In genomic region chr2:184923751-184924150, GRCh38 we compare ENCODE assay signal across 28 cellular contexts.
DNase-seq lines count a peak whose midpoint lies in the region; ATAC-seq, FAIRE-seq and TF ChIP-seq lines count a peak whose summit lies in the region.
"Had no signal": no experiment of that assay in that cellular context is flagged by ENCODE, and none has a peak within 500 bp of the region (broad histone marks: within the 10 kb centered on the region; RNA-seq: fewer than 3 reads in every experiment).

No MANE protein-coding gene starts in this region.

- WGBS in A549 (ENCODE audit: missing lambda C conversion rate) = 9% methylated on average over 1 of the region's 1 CpG
- whole genome bisulfite sequencing in right cardiac atrium = 61% methylated on average over 1 of the region's 1 CpG
- WGBS in psoas muscle, 3 donors = 78 to 94% (median 84%) methylated on average over 1 of the region's 1 CpG

- ATAC-seq in A549 = no peak
- ATAC-seq in GM19035 (IDR thresholded peaks at IDR 0.05; ENCODE audit: unreplicated experiment) = no peak
- ATAC-seq in right cardiac atrium = no peak
- ATAC-seq in psoas muscle = no peak

- H3K27me3 ChIP-seq in right cardiac atrium (ENCODE audit: control insufficient read depth, insufficient read depth) (no peaks in the 10 kb centered on the region), psoas muscle (ENCODE audit: insufficient read depth in 3 of 3, low read length in 2 of 3) (no peaks in the 10 kb centered on the region)
- H3K27me3 ChIP-seq: SJSA1 had no signal

- DNase-seq in A549 (ENCODE audit: low read depth in 1 of 2, low spot score in 1 of 2) = no peak
- DNase-seq in HS-5 (ENCODE audit: low read depth) = peak; percentile 8
- DNase-seq in RKO (ENCODE audit: low spot score) = peak; percentile 33
- DNase-seq in fibroblast of peridontal ligament (ENCODE audit: extremely low read depth) = peak; percentile 6
- DNase-seq in NCI-H510A treated with DMSO at 0.1 percent for 48 hours (lab: John Stamatoyannopoulos, UW) = no peak
- no peak for DNase-seq in right cardiac atrium
- DNase-seq in psoas muscle = no peak
- DNase-seq: ACHN, Calu3, DMS153, DND-41, H9, KBM-7, MM.1S, NCI-H187, NCI-H2081 treated with DMSO at 0.1 percent for 48 hours, NCI-H2171, NCI-H345, NCI-H524 treated with DMSO at 0.1 percent for 48 hours, NCI-H774, PC-9, Right ventricle myocardium superior, RPMI8226 had no signal

- H3K4me3 ChIP-seq in A549 (no peak overlapping the region), right cardiac atrium (ENCODE audit: low read length) (no peak overlapping the region), psoas muscle (no peak overlapping the region)
- H3K4me3 ChIP-seq: PC-9, SJSA1 had no signal

- H3K4me2 ChIP-seq in A549 = no peak overlapping the region
- H3K4me2 ChIP-seq: PC-9 had no signal

- H3K4me1 ChIP-seq in A549 (no peaks in the 10 kb centered on the region), right cardiac atrium (ENCODE audit: control insufficient read depth, insufficient read depth, low read length) (no peaks in the 10 kb centered on the region), psoas muscle (no peaks in the 10 kb centered on the region)

- intact Hi-C loops in right cardiac atrium (cut with DNase I) (no loop called here), psoas muscle (cut with DNase I) (no loop called here)

- POLR2A ChIA-PET in A549 (lab: Yijun Ruan, JAX) = no interaction called here

- TF ChIP-seq POLR2A in A549 (IDR thresholded peaks at IDR 0.05; ENCODE audit: low read length) = no peak

- no peak overlapping the region for H3K27ac ChIP-seq in A549
- no peak overlapping the region for H3K27ac ChIP-seq in right cardiac atrium (ENCODE audit: low read length)
- H3K27ac ChIP-seq in psoas muscle = no peak overlapping the region
- H3K27ac ChIP-seq: 22Rv1, HL-60, PC-9, SJSA1 had no signal

- CTCF ChIA-PET in A549 (lab: Yijun Ruan, JAX) = no interaction called here

- H3K9me3 ChIP-seq in A549 (0 out of 3 replicates have a peak, but pooled peaks cover 6% of the 10 kb centered on the region), right cardiac atrium (ENCODE audit: control insufficient read depth, low read length) (no peaks in the 10 kb centered on the region), psoas muscle (no peaks in the 10 kb centered on the region)
- H3K9me3 ChIP-seq: SJSA1 had no signal

- H3K36me3 ChIP-seq in psoas muscle (ENCODE audit: insufficient read depth in 1 of 2, low read depth in 1 of 2) = no peaks in the 10 kb centered on the region
- H3K36me3 ChIP-seq: SJSA1 had no signal

- peak; percentile 13 for FAIRE-seq in A549 (lab: Jason Lieb, UNC)
- FAIRE-seq: GM18507 had no signal

- TF ChIP-seq EP300 in A549 (IDR thresholded peaks at IDR 0.05) = no peak

- TF ChIP-seq CTCF in A549 (IDR thresholded peaks at IDR 0.05) = no peak
- TF ChIP-seq CTCF in psoas muscle (IDR thresholded peaks at IDR 0.05) = no peak

- TF ChIP-seq RAD21 in A549 (conservative IDR thresholded peaks at IDR 0.05 in 1 of 2, IDR thresholded peaks at IDR 0.05 in 1 of 2) = no peak

TF ChIP-seq in A549, 52 proteins besides CTCF, POLR2A, EP300 and RAD21:
- TF ChIP-seq HOXA7 (CRISPR knock-in tag; IDR thresholded peaks at IDR 0.05) = no peak
- TF ChIP-seq EHMT2 (IDR thresholded peaks at IDR 0.05; ENCODE audit: low read depth) = no peak
- TF ChIP-seq JUNB (IDR thresholded peaks at IDR 0.05) = no peak
- no peak for TF ChIP-seq KDM5A (IDR thresholded peaks at IDR 0.05)
- no peak for TF ChIP-seq FOSB (CRISPR knock-in tag; IDR thresholded peaks at IDR 0.05)
- TF ChIP-seq TFCP2L1 (CRISPR knock-in tag; IDR thresholded peaks at IDR 0.05) = no peak
- no peak for TF ChIP-seq GATA3 (IDR thresholded peaks at IDR 0.05; ENCODE audit: borderline replicate concordance)
- no peak for TF ChIP-seq USF2 (IDR thresholded peaks at IDR 0.05)
- no peak for TF ChIP-seq ELK1 (IDR thresholded peaks at IDR 0.05; ENCODE audit: low read depth, low read length)
- TF ChIP-seq SREBF2 (IDR thresholded peaks at IDR 0.05) = no peak
- no peak for TF ChIP-seq REST (IDR thresholded peaks at IDR 0.05)
- TF ChIP-seq PHF8 (IDR thresholded peaks at IDR 0.05; ENCODE audit: borderline replicate concordance, low read depth) = no peak
- TF ChIP-seq E2F6 (IDR thresholded peaks at IDR 0.05; ENCODE audit: borderline replicate concordance, low read depth) = no peak
- TF ChIP-seq CEBPB (IDR thresholded peaks at IDR 0.05) = no peak
- no peak for TF ChIP-seq EHF (CRISPR knock-in tag; IDR thresholded peaks at IDR 0.05)
- no peak for TF ChIP-seq ATOH8 (CRISPR knock-in tag; IDR thresholded peaks at IDR 0.05; ENCODE audit: low read depth)
- no peak for TF ChIP-seq KDM1A (IDR thresholded peaks at IDR 0.05; ENCODE audit: low read depth)
- TF ChIP-seq FOSL2 (IDR thresholded peaks at IDR 0.05) = no peak
- no peak for TF ChIP-seq FOSL2 (CRISPR knock-in tag; IDR thresholded peaks at IDR 0.05)
- TF ChIP-seq CBX8 (IDR thresholded peaks at IDR 0.05) = no peak

Comparison
In these comparisons a context has a peak if more than half of its experiments do, and no peak if none do; other contexts are left out.
1. DNase-seq: peak in HS-5 (single experiment), RKO (single experiment) and fibroblast of peridontal ligament (single experiment); none in A549 (0 of 2), NCI-H510A treated with DMSO at 0.1 percent for 48 hours (single experiment), right cardiac atrium (0 of 3) and psoas muscle (0 of 2).